1 cellular context compared by ENCODE assay signal in the genomic region with DNA sequence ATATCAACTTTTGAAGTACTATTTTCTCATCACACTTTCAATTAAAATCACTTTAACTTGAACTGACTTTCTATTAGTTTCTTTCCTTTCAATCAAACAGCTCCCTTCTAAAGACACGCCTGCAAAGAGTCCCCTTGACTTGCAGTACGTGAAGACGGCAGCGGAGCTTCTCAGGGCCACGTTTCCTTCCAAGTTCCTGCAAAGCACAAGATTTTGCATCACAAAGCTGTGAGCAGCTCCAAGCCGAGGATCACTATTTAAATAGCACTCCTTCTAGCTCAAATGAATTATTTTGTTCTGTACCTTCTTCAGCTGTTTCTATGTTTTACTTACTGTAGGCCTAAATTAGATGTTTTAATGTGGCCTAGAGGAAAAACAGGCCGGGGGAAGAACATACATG.
TF ChIP-seq lines count a peak whose summit lies in the region.

No MANE protein-coding gene starts in this region.

TF ChIP-seq in H1, 55 proteins besides CTCF, POLR2A, EP300 and RAD21:
- TF ChIP-seq BCL11A (IDR thresholded peaks at IDR 0.05; ENCODE audit: low read depth in 2 of 2, low read length in 2 of 2) (no peak), RBBP5 (IDR thresholded peaks at IDR 0.05; ENCODE audit: borderline replicate concordance, low read depth, low read length) (no peak), ASH2L (IDR thresholded peaks at IDR 0.05; ENCODE audit: low read length) (no peak), HDAC6 (IDR thresholded peaks at IDR 0.05; ENCODE audit: low read depth, low read length) (no peak), BRCA1 (IDR thresholded peaks at IDR 0.05; ENCODE audit: low read depth, low read length) (no peak), NRF1 (IDR thresholded peaks at IDR 0.05; ENCODE audit: low read depth, low read length) (no peak), POU5F1 (IDR thresholded peaks at IDR 0.05; ENCODE audit: low read depth, low read length) (peak; percentile 66; the same call in 1 of the 2 replicates)
